ENCODE assay signal across 20 cellular contexts in genomic region chr11:45252877-45253276, GRCh38. TPM values are rescaled to one million over a fixed set of nuclear protein-coding genes. Genes with fewer than 3 reads are reported as not detected.
DNase-seq lines count a peak whose midpoint lies in the region; ATAC-seq, FAIRE-seq and TF ChIP-seq lines count a peak whose summit lies in the region.
"Had no signal": no experiment of that assay in that cellular context is flagged by ENCODE, and none has a peak within 500 bp of the region (broad histone marks: within the 10 kb centered on the region; RNA-seq: fewer than 3 reads in every experiment).

No MANE protein-coding gene starts in this region.

- H3K14ac ChIP-seq in H1 (ENCODE audit: insufficient read length) = no peak overlapping the region

- no peak overlapping the region for H4K91ac ChIP-seq in H1 (replicated peaks; ENCODE audit: insufficient read length, low read length)

- ATAC-seq in GM19452 (IDR thresholded peaks at IDR 0.05; ENCODE audit: unreplicated experiment) = no peak

- H3K9me3 ChIP-seq in OCI-LY3 (ENCODE audit: insufficient read depth, low read length) = no peaks in the 10 kb centered on the region
- no peaks in the 10 kb centered on the region for H3K9me3 ChIP-seq in H1 (ENCODE audit: insufficient read depth in 2 of 2, low read depth in 1 of 2, low read length in 1 of 2)
- H3K9me3 ChIP-seq: BE2C, SJSA1 had no signal

- no peak overlapping the region for H2AK5ac ChIP-seq in H1 (ENCODE audit: low read depth, low read length)

- H2AFZ ChIP-seq in OCI-LY3 (ENCODE audit: low read depth, low read length) (no peak overlapping the region), H1 (ENCODE audit: low read length) (no peak overlapping the region; the same call in 1 of the 2 replicates)

- no peak overlapping the region for H3K23ac ChIP-seq in H1 (ENCODE audit: insufficient read length)

- no peak overlapping the region for H2BK5ac ChIP-seq in H1 (ENCODE audit: low read depth, low read length)

- H4K8ac ChIP-seq in H1 (ENCODE audit: extremely low read depth, insufficient read depth, low read length) = no peak overlapping the region

- H3K4ac ChIP-seq in H1 (replicated peaks; ENCODE audit: insufficient read length, low read depth, low read length) = no peak overlapping the region

- H3K9ac ChIP-seq in OCI-LY3 (ENCODE audit: low read length) (no peak overlapping the region), H1 (replicated peaks in 1 of 4; ENCODE audit: extremely low read depth in 1 of 4, low read depth in 3 of 4, low read length in 3 of 4) (no peak overlapping the region)

- no peak overlapping the region for H2BK12ac ChIP-seq in H1 (ENCODE audit: low read depth, low read length)

- H3K79me1 ChIP-seq in H1 (ENCODE audit: low read depth, low read length) = no peaks in the 10 kb centered on the region; the same call in 1 of the 2 replicates

- no peak overlapping the region for H3K27ac ChIP-seq in OCI-LY3 (ENCODE audit: low read length)
- H3K27ac ChIP-seq in H1 (ENCODE audit: low read depth, low read length) = no peak overlapping the region
- H3K27ac ChIP-seq: HL-60, SJSA1 had no signal

- 83% methylated on average over 3 of the region's 3 CpGs; no CpG with 5 or more reads in 1 of the 2 experiments for WGBS in H1 (ENCODE audit: extremely low coverage in 1 of 2, insufficient coverage in 1 of 2, insufficient read length in 1 of 2, insufficient replicate concordance in 2 of 2, low coverage in 1 of 2, low lambda C conversion rate in 2 of 2, missing lambda C conversion rate in 1 of 2), 2 experiments

- CTCF ChIA-PET in H1 (lab: Charles Lee; ENCODE audit: partially characterized antibody) = interaction anchor here (0.9 to 5.5 kb wide), 36 partner anchors 10 to 306 kb away, joined by 3 to 64 read pairs (median 5); partner anchors contain the start of gene SYT13

- no peak for TF ChIP-seq POLR2A in H1 (IDR thresholded peaks at IDR 0.05; ENCODE audit: control extremely low read depth in 1 of 2, low read depth in 2 of 2, low read length in 2 of 2)

- H3K36me3 ChIP-seq in OCI-LY3 (replicated peaks; ENCODE audit: low read depth, low read length) (no peaks in the 10 kb centered on the region), H1 (ENCODE audit: control insufficient read depth in 2 of 4, insufficient read depth in 4 of 4, low read length in 3 of 4) (no peaks in the 10 kb centered on the region)
- H3K36me3 ChIP-seq: BE2C, SJSA1 had no signal

- no peak for TF ChIP-seq EP300 in H1 (IDR thresholded peaks at IDR 0.05; ENCODE audit: borderline replicate concordance in 1 of 2, low read depth in 2 of 2, low read length in 2 of 2)

- POLR2A ChIA-PET in H1 (lab: Charles Lee; ENCODE audit: partially characterized antibody) = interaction anchor here (1.5 kb wide), 1 partner anchor 9 kb away, joined by 5 read pairs; no protein-coding TSS in a partner anchor

- H2BK120ac ChIP-seq in H1 (replicated peaks; ENCODE audit: low read depth, low read length) = no peak overlapping the region

- no peak overlapping the region for H4K5ac ChIP-seq in H1 (ENCODE audit: insufficient read length, low read depth, low read length)

- H4K20me1 ChIP-seq in OCI-LY3 (ENCODE audit: insufficient read depth, low read length) = no peaks in the 10 kb centered on the region
- H4K20me1 ChIP-seq in H1 (replicated peaks in 1 of 2; ENCODE audit: control insufficient read depth in 1 of 2, insufficient read depth in 2 of 2, low read length in 2 of 2) = no peaks in the 10 kb centered on the region

- H3K56ac ChIP-seq in H1 (replicated peaks; ENCODE audit: insufficient read length, low read depth, low read length) = no peak overlapping the region

- H3K27me3 ChIP-seq in OCI-LY3 (ENCODE audit: low read depth, low read length) (peaks cover 66% of the 10 kb centered on the region), H1 (replicated peaks in 1 of 4; ENCODE audit: control insufficient read depth in 3 of 4, extremely low read depth in 1 of 4, insufficient read depth in 3 of 4, low read length in 3 of 4) (no peaks in the 10 kb centered on the region)
- H3K27me3 ChIP-seq: BE2C had no signal

- DNase-seq in EH (ENCODE audit: low read depth) (peak; percentile 26), H1 (ENCODE audit: low read depth in 1 of 2, low spot score in 2 of 2) (no peak), renal cortical epithelial cell (ENCODE audit: low read depth) (peak; percentile 60), NCI-H526 (lab: John Stamatoyannopoulos, UW) (no peak), KG1 (lab: John Stamatoyannopoulos, UW) (no peak), NCI-H2029 treated with DMSO at 0.1 percent for 48 hours (lab: John Stamatoyannopoulos, UW) (no peak)
- DNase-seq: CD8-positive, alpha-beta memory T cell; DMS 273 treated with DMSO at 0.1 percent for 48 hours; GOT3; NCI-H1105 treated with DMSO at 0.1 percent for 48 hours; NCI-H446 treated with DMSO at 0.1 percent for 48 hours; NCI-H526 treated with DMSO at 0.1 percent for 48 hours had no signal

- H3K4me1 ChIP-seq in OCI-LY3 (ENCODE audit: low read length) = peaks cover 13% of the 10 kb centered on the region
- H3K4me1 ChIP-seq in H1 (replicated peaks in 1 of 4; ENCODE audit: control insufficient read depth in 3 of 4, insufficient read depth in 4 of 4, low read length in 3 of 4) = no peaks in the 10 kb centered on the region; a peak in 1 of 7 replicates
- H3K4me1 ChIP-seq: BE2C, SJSA1 had no signal

- no peak for FAIRE-seq in H1 (lab: Jason Lieb, UNC)

- no peak for TF ChIP-seq RAD21 in H1 (IDR thresholded peaks at IDR 0.05 in 1 of 2, conservative IDR thresholded peaks at IDR 0.05 in 1 of 2; ENCODE audit: low read depth in 2 of 2, low read length in 2 of 2)

- H3K18ac ChIP-seq in H1 (ENCODE audit: extremely low read depth, low read length) = no peak overlapping the region

- H3K4me3 ChIP-seq in OCI-LY3 (ENCODE audit: low read length) (no peak overlapping the region), H1 (ENCODE audit: extremely low read depth in 1 of 4, insufficient read depth in 2 of 4, low read depth in 3 of 4, low read length in 4 of 4) (no peak overlapping the region)
- H3K4me3 ChIP-seq: SJSA1 had no signal

- no peaks in the 10 kb centered on the region for H3K79me2 ChIP-seq in OCI-LY3 (ENCODE audit: low read length)
- H3K79me2 ChIP-seq in H1 (ENCODE audit: control insufficient read depth in 1 of 2, insufficient read depth in 2 of 2, low read length in 2 of 2) = no peaks in the 10 kb centered on the region

- TF ChIP-seq CTCF in OCI-LY3 (IDR thresholded peaks at IDR 0.05; ENCODE audit: low read depth, low read length) = no peak
- TF ChIP-seq CTCF in H1 (IDR thresholded peaks at IDR 0.05; ENCODE audit: control extremely low read depth in 1 of 3, insufficient read depth in 1 of 3, low read depth in 1 of 3, low read length in 3 of 3) = no peak

- H3K23me2 ChIP-seq in H1 (ENCODE audit: low read depth, low read length) = no peaks in the 10 kb centered on the region

- no peak overlapping the region for H2BK15ac ChIP-seq in H1 (ENCODE audit: low read length)

- no peak overlapping the region for H2BK20ac ChIP-seq in H1 (ENCODE audit: low read length)

- H3K4me2 ChIP-seq in OCI-LY3 (ENCODE audit: low read length) = peak overlapping the region; percentile 28
- H3K4me2 ChIP-seq in H1 (ENCODE audit: insufficient read depth in 1 of 2, low read depth in 2 of 2, low read length in 2 of 2) = no peak overlapping the region

TF ChIP-seq in H1, 55 proteins besides CTCF, POLR2A, EP300 and RAD21:
- TF ChIP-seq HDAC2 (IDR thresholded peaks at IDR 0.05; ENCODE audit: borderline replicate concordance in 1 of 2, low read depth in 2 of 2, low read length in 2 of 2) (no peak), ASH2L (IDR thresholded peaks at IDR 0.05; ENCODE audit: low read length) (peak; percentile 6), RBBP5 (IDR thresholded peaks at IDR 0.05; ENCODE audit: borderline replicate concordance, low read depth, low read length) (no peak), RNF2 (IDR thresholded peaks at IDR 0.05; ENCODE audit: borderline replicate concordance, low read depth, low read length, missing control alignments, poor library complexity, severe bottlenecking) (no peak), PHF8 (conservative IDR thresholded peaks at IDR 0.05; ENCODE audit: low read depth, low read length) (no peak)

RNA-seq across cellular contexts. Expression of gene SYT13, which starts 33.3 kb away (rescaled TPM):
- total RNA-seq in H1 (2021; fragmentation: NEBNext Ultra II Directional; extraction: Animal tissue kit (Norgen Biotek cat#: 25700)) = 12.3 and 13.2 TPM in 2 replicates
- 4.8 and 7.5 TPM in 2 replicates for polyA plus RNA-seq in H1 (2011; rRNA removed)
- 5.8 TPM for polyA plus RNA-seq in H1 (2011; cell fraction: cytosol; rRNA removed)
- 9.6 TPM for polyA plus RNA-seq in H1 (2011; cell fraction: nucleus; rRNA removed)
- polyA plus RNA-seq in H1 (2012, experiment 1 of 2) = 5.6 to 7.7 TPM (median 5.9 TPM) in 4 replicates
- 2.1 TPM for polyA plus RNA-seq in H1 (2012, experiment 2 of 2)
- 6.5 TPM for polyA plus RNA-seq in H1 (2013, experiment 1 of 2)
- polyA plus RNA-seq in H1 (2013, experiment 2 of 2) = 7.3 TPM
- 23.0 and 28.8 TPM in 2 replicates for polyA minus RNA-seq in H1 (2011; rRNA and poly(A)+ RNA removed)
- 7.9 TPM for polyA minus RNA-seq in H1 (2011; cell fraction: cytosol; rRNA and poly(A)+ RNA removed)
- 4.7 TPM for polyA minus RNA-seq in H1 (2011; cell fraction: nucleus; rRNA and poly(A)+ RNA removed)
- 12.1 and 42.2 TPM in 2 replicates for total RNA-seq in renal cortical epithelial cell
- total RNA-seq: CD8-positive, alpha-beta memory T cell; G401; SJSA1 had no signal
- polyA plus RNA-seq: CD14-positive monocyte; CD8-positive, alpha-beta memory T cell; IgD-negative memory B cell had no signal

Comparison
In these comparisons a context has a peak if more than half of its experiments do, and no peak if none do; other contexts are left out.
1. DNase-seq: peak in EH (single experiment) and renal cortical epithelial cell (single experiment); none in H1 (0 of 2), NCI-H526 (0 of 2), KG1 (single experiment) and NCI-H2029 treated with DMSO at 0.1 percent for 48 hours (single experiment).